ENCODE assay signal across 8 cellular contexts in genomic region chr6:26268659-26269402, GRCh38.
A peak's percentile ranks its signal among the peaks of the same experiment; 100 is the strongest.
DNase-seq lines count a peak whose midpoint lies in the region; ATAC-seq, FAIRE-seq and TF ChIP-seq lines count a peak whose summit lies in the region.
"Had no signal": no experiment of that assay in that cellular context is flagged by ENCODE, and none has a peak within 500 bp of the region (broad histone marks: within the 10 kb centered on the region; RNA-seq: fewer than 3 reads in every experiment).

No MANE protein-coding gene starts in this region.

- H3K36me3 ChIP-seq in GM23248 (ENCODE audit: low read depth) (no peaks in the 10 kb centered on the region), MG63 (no peaks in the 10 kb centered on the region), HepG2 (replicated peaks in 1 of 2; ENCODE audit: control insufficient read depth in 1 of 2, insufficient read depth in 2 of 2, low read length in 2 of 2) (no peaks in the 10 kb centered on the region), adrenal gland (replicated peaks in 1 of 2) (no peaks in the 10 kb centered on the region)

- no peaks in the 10 kb centered on the region for H3K4me1 ChIP-seq in GM23248 (ENCODE audit: insufficient read depth)
- H3K4me1 ChIP-seq in HepG2 (ENCODE audit: insufficient read depth, low read length): peaks cover 36% of the 10 kb centered on the region
- peaks cover 7 to 10% of the 10 kb centered on the region in 2 donors for H3K4me1 ChIP-seq in adrenal gland (replicated peaks in 1 of 2)

- H3K27me3 Mint-ChIP-seq in activated T-helper 2 cell treated with anti-CD3 and anti-CD28 coated beads, Interferon-gamma antibody, Interleukin-2, Interleukin-4, amounts not matched to agents 10 μg/mL and 5 μg/mL and 100 μg/mL, durations not matched to agents 14 hours and 24 hours and 36 hours (ENCODE audit: low read depth): no peaks in the 10 kb centered on the region
- H3K27me3 Mint-ChIP-seq: central memory CD8-positive, alpha-beta T cell had no signal

- BruUV-seq in HepG2 (replicated peaks; lab: Mats Ljungman, UMichigan): no TSS peak

- H4K20me1 ChIP-seq in GM23248 (ENCODE audit: insufficient read depth): no peaks in the 10 kb centered on the region
- no peaks in the 10 kb centered on the region for H4K20me1 ChIP-seq in HepG2 (ENCODE audit: insufficient read depth, low read length)

- WGBS in GM23248 (ENCODE audit: low coverage in 1 of 2, low lambda C conversion rate in 2 of 2, missing lambda C conversion rate in 2 of 2), 2 experiments: 69 to 77% methylated on average over 19 of the region's 19 CpGs
- WGBS in HepG2 (ENCODE audit: low lambda C conversion rate): 68% methylated on average over 19 of the region's 19 CpGs
- WGBS in adrenal gland, 4 donors: 80 to 86% (median 85%) methylated on average over 19 of the region's 19 CpGs

- H3K36me3 Mint-ChIP-seq in activated T-helper 2 cell treated with anti-CD3 and anti-CD28 coated beads, Interferon-gamma antibody, Interleukin-2, Interleukin-4, amounts not matched to agents 10 μg/mL and 5 μg/mL and 100 μg/mL, durations not matched to agents 14 hours and 24 hours and 36 hours (ENCODE audit: low read depth): no peaks in the 10 kb centered on the region

- DNase-seq in GM23248 (peak; percentile 44), MG63 (peak; percentile 67), HepG2 (ENCODE audit: low spot score) (peak; percentile 22), adrenal gland (no peak), H54 (ENCODE audit: insufficient read length, low spot score) (no peak), GM03348 (ENCODE audit: low spot score) (no peak)
- peak; percentile 26 for DNase-seq in activated T-helper 2 cell treated with anti-CD3 and anti-CD28 coated beads, Interferon-gamma antibody, Interleukin-2, Interleukin-4, amounts not matched to agents 10 μg/mL and 5 μg/mL and 100 μg/mL, durations not matched to agents 14 hours and 24 hours and 36 hours (ENCODE audit: low spot score)

- in situ Hi-C loops in GM23248 (cut with MboI): no loop called here
- in situ Hi-C loops in HepG2 (cut with HindIII; ENCODE audit: extremely low pct_ligation_motif_present, low pct_unique_long_range_greater_than_20kb): no loop called here

- H3F3A ChIP-seq in GM23248 (ENCODE audit: insufficient read depth): peaks cover 39% of the 10 kb centered on the region

- no peaks in the 10 kb centered on the region for H3K9me3 Mint-ChIP-seq in activated T-helper 2 cell treated with anti-CD3 and anti-CD28 coated beads, Interferon-gamma antibody, Interleukin-2, Interleukin-4, amounts not matched to agents 10 μg/mL and 5 μg/mL and 100 μg/mL, durations not matched to agents 14 hours and 24 hours and 36 hours
- H3K9me3 Mint-ChIP-seq: central memory CD8-positive, alpha-beta T cell had no signal

- TF ChIP-seq EP300 in HepG2 (IDR thresholded peaks at IDR 0.05; ENCODE audit: low read depth in 2 of 2, low read length in 2 of 2) (no peak), HepG2 (CRISPR knock-in tag; IDR thresholded peaks at IDR 0.05; ENCODE audit: borderline replicate concordance) (no peak)

- CTCF ChIA-PET in HepG2 (lab: Yijun Ruan, JAX; ENCODE audit: low intra/inter-chr PET ratio, low total read pairs): no interaction called here

- H3K9me3 ChIP-seq in GM23248 (ENCODE audit: low read depth) (no peaks in the 10 kb centered on the region), MG63 (no peaks in the 10 kb centered on the region), HepG2 (ENCODE audit: low read length) (no peaks in the 10 kb centered on the region), adrenal gland (replicated peaks in 1 of 3) (no peaks in the 10 kb centered on the region)

- H3K4me3 ChIP-seq in GM23248 (no peak overlapping the region), MG63 (peak overlapping the region; percentile 67; the same call in 1 of the 2 replicates), HepG2 (replicated peaks in 1 of 3; ENCODE audit: insufficient read depth in 1 of 3, low read depth in 2 of 3, low read length in 3 of 3) (no peak overlapping the region), adrenal gland (no peak overlapping the region)

- peak overlapping the region; percentile 29 for H3K27ac Mint-ChIP-seq in activated T-helper 2 cell treated with anti-CD3 and anti-CD28 coated beads, Interferon-gamma antibody, Interleukin-2, Interleukin-4, amounts not matched to agents 10 μg/mL and 5 μg/mL and 100 μg/mL, durations not matched to agents 14 hours and 24 hours and 36 hours

- intact Hi-C loops in activated T-helper 2 cell treated with anti-CD3 and anti-CD28 coated beads, Interferon-gamma antibody, Interleukin-2, Interleukin-4, amounts not matched to agents 10 μg/mL and 5 μg/mL and 100 μg/mL, durations not matched to agents 14 hours and 24 hours and 36 hours (cut with micrococcal nuclease): no loop called here
- intact Hi-C loops in HepG2 (cut with micrococcal nuclease; ENCODE audit: unreplicated experiment): no loop called here
- intact Hi-C loops in adrenal gland (cut with DNase I): no loop called here

- H3K9ac ChIP-seq in GM23248 (no peak overlapping the region), HepG2 (ENCODE audit: insufficient read depth, low read depth, low read length) (no peak overlapping the region)

- no peak; the same call in 2 of the 3 replicates for ATAC-seq in HepG2

- H3K27ac ChIP-seq in GM23248: no peak overlapping the region
- H3K27ac ChIP-seq in HepG2 (ENCODE audit: extremely low read length, insufficient read depth, low read length): no peak overlapping the region
- no peak overlapping the region for H3K27ac ChIP-seq in adrenal gland

- H3K4me1 Mint-ChIP-seq in activated T-helper 2 cell treated with anti-CD3 and anti-CD28 coated beads, Interferon-gamma antibody, Interleukin-2, Interleukin-4, amounts not matched to agents 10 μg/mL and 5 μg/mL and 100 μg/mL, durations not matched to agents 14 hours and 24 hours and 36 hours (ENCODE audit: low read depth): peaks cover 31% of the 10 kb centered on the region

- H3K9me2 ChIP-seq in GM23248 (ENCODE audit: insufficient read depth): no peaks in the 10 kb centered on the region

- H3K4me2 ChIP-seq in GM23248 (ENCODE audit: unreplicated experiment) (no peak overlapping the region), HepG2 (ENCODE audit: low read depth, low read length) (peak overlapping the region; percentile 59)

- H2AFZ ChIP-seq in GM23248: no peak overlapping the region
- H2AFZ ChIP-seq in HepG2 (ENCODE audit: low read length): no peak overlapping the region

- no peak for TF ChIP-seq RAD21 in HepG2 (CRISPR knock-in tag; IDR thresholded peaks at IDR 0.05)

- H3K79me2 ChIP-seq in GM23248 (ENCODE audit: insufficient read depth): no peaks in the 10 kb centered on the region
- H3K79me2 ChIP-seq in HepG2 (ENCODE audit: insufficient read depth, low read length): no peaks in the 10 kb centered on the region

- H3K27me3 ChIP-seq in GM23248 (replicated peaks; ENCODE audit: insufficient read depth) (no peaks in the 10 kb centered on the region), MG63 (no peaks in the 10 kb centered on the region), HepG2 (ENCODE audit: control insufficient read depth in 1 of 2, insufficient read depth in 2 of 2, low read length in 2 of 2) (peaks cover 4 to 14% of the 10 kb centered on the region in 2 experiments; a peak in 2 of 5 replicates), adrenal gland (no peaks in the 10 kb centered on the region)

- POLR2A ChIA-PET in HepG2 (lab: Yijun Ruan, JAX): interaction anchor here (1.0 kb wide), 1 partner anchor 11 kb away, joined by 3 read pairs; no protein-coding TSS in a partner anchor

- H3K4me3 Mint-ChIP-seq in activated T-helper 2 cell treated with anti-CD3 and anti-CD28 coated beads, Interferon-gamma antibody, Interleukin-2, Interleukin-4, amounts not matched to agents 10 μg/mL and 5 μg/mL and 100 μg/mL, durations not matched to agents 14 hours and 24 hours and 36 hours (ENCODE audit: low read depth): no peak overlapping the region
- H3K4me3 Mint-ChIP-seq: central memory CD8-positive, alpha-beta T cell had no signal

- no peak for FAIRE-seq in HepG2 (lab: Jason Lieb, UNC)
- FAIRE-seq in H54 (lab: Jason Lieb, UNC): no peak

- no peak for TF ChIP-seq CTCF in HepG2 (CRISPR knock-in tag; IDR thresholded peaks at IDR 0.05)
- no peak for TF ChIP-seq CTCF in adrenal gland (IDR thresholded peaks at IDR 0.05)

- TF ChIP-seq POLR2A in HepG2 (IDR thresholded peaks at IDR 0.05; ENCODE audit: insufficient read depth in 1 of 2, low read depth in 2 of 2, low read length in 2 of 2) (no peak), adrenal gland (IDR thresholded peaks at IDR 0.05) (no peak), H54 (IDR thresholded peaks at IDR 0.05; ENCODE audit: low read depth, low read length) (no peak)

TF ChIP-seq in HepG2, 621 proteins besides CTCF, POLR2A, EP300 and RAD21 (continues in another document):
- peak; percentile 45; the same call in 1 of the 2 replicates for TF ChIP-seq GATAD2A (CRISPR knock-in tag; IDR thresholded peaks at IDR 0.05)
- peak; percentile 48; the same call in 1 of the 2 replicates for TF ChIP-seq ISL2 (CRISPR knock-in tag; IDR thresholded peaks at IDR 0.05)
- TF ChIP-seq SOX13 (IDR thresholded peaks at IDR 0.05): no peak
- TF ChIP-seq SOX13 (CRISPR knock-in tag; conservative IDR thresholded peaks at IDR 0.05 in 1 of 2, IDR thresholded peaks at IDR 0.05 in 1 of 2): peak in 1 of 2 experiments; percentile 54; a peak in 2 of 4 replicates
- 0 out of 2 replicates have a peak, but pooled peaks have one; percentile 16 for TF ChIP-seq FOSL2 (CRISPR knock-in tag; IDR thresholded peaks at IDR 0.05)
- no peak for TF ChIP-seq SOX6 (IDR thresholded peaks at IDR 0.05)
- peak; percentile 32; the same call in 1 of the 2 replicates for TF ChIP-seq SOX6 (CRISPR knock-in tag; IDR thresholded peaks at IDR 0.05)
- TF ChIP-seq HNF4A (CRISPR knock-in tag; IDR thresholded peaks at IDR 0.05): 0 out of 2 replicates have a peak, but pooled peaks have one; percentile 9
- TF ChIP-seq HOXA3 (CRISPR knock-in tag; IDR thresholded peaks at IDR 0.05): no peak
- 0 out of 2 replicates have a peak, but pooled peaks have one; percentile 49 for TF ChIP-seq BORCS8-MEF2B (CRISPR knock-in tag; IDR thresholded peaks at IDR 0.05)
- peak; percentile 66 for TF ChIP-seq ARID3A (IDR thresholded peaks at IDR 0.05; ENCODE audit: low read depth, low read length)
- 0 out of 2 replicates have a peak, but pooled peaks have one; percentile 25 for TF ChIP-seq HOXA5 (CRISPR knock-in tag; IDR thresholded peaks at IDR 0.05)

Comparison
In these comparisons a context has a peak if more than half of its experiments do, and no peak if none do; other contexts are left out.
1. DNase-seq: peak in GM23248 (single experiment), MG63 (single experiment), activated T-helper 2 cell treated with anti-CD3 and anti-CD28 coated beads, Interferon-gamma antibody, Interleukin-2, Interleukin-4, amounts not matched to agents 10 μg/mL and 5 μg/mL and 100 μg/mL, durations not matched to agents 14 hours and 24 hours and 36 hours (single experiment) and HepG2 (single experiment); none in adrenal gland (0 of 7), H54 (single experiment) and GM03348 (single experiment).